ENCODE assay signal across 24 cellular contexts in the genomic region with DNA sequence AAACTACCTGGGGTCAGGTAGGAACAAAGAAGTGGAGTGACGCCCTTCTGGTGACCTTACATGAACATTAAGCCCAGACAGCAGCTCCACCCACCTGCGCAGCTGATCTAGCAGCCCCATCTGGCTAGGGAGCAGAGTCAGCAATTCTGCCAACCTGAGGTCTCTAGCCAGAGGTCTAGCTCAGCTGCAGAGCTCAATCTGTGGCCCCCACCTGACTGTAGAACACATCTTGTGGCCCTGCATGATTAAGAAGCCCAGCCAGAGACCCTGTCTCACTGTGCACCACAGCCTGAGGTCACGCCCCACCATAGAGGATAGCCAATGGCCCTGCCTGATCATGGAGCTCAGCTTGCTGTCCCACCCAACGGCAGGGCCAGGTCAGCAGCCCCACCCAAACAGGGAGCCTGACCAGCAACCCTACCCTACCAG. TPM values are rescaled to one million over a fixed set of nuclear protein-coding genes. Genes with fewer than 3 reads are reported as not detected.
A peak's percentile ranks its signal among the peaks of the same experiment; 100 is the strongest.
DNase-seq lines count a peak whose midpoint lies in the region; ATAC-seq, FAIRE-seq and TF ChIP-seq lines count a peak whose summit lies in the region.
"Had no signal": no experiment of that assay in that cellular context is flagged by ENCODE, and none has a peak within 500 bp of the region (broad histone marks: within the 10 kb centered on the region; RNA-seq: fewer than 3 reads in every experiment).

No MANE protein-coding gene starts in this region.

- no peaks in the 10 kb centered on the region for H3K79me2 ChIP-seq in OCI-LY7 (ENCODE audit: insufficient read depth, low read depth, low read length)

- no peaks in the 10 kb centered on the region for H3K9me2 ChIP-seq in OCI-LY7 (ENCODE audit: insufficient read depth, low read length)

- CTCF ChIA-PET in A549 (lab: Yijun Ruan, JAX) (interaction anchor here (0.6 kb wide), 1 partner anchor 124 kb away, joined by 3 read pairs; no protein-coding TSS in a partner anchor), OCI-LY7 (lab: Charles Lee; ENCODE audit: unreplicated experiment) (no interaction called here)

- no peaks in the 10 kb centered on the region for H3K4me1 Mint-ChIP-seq in nephron progenitor cell

- no peaks in the 10 kb centered on the region for H4K20me1 ChIP-seq in OCI-LY7 (ENCODE audit: insufficient read depth, low read length)

- no peak overlapping the region for H2AFZ ChIP-seq in OCI-LY7 (ENCODE audit: low read length)

- H3K27me3 ChIP-seq in pancreas, result no peaks in the 10 kb centered on the region

- WGBS in A549 (ENCODE audit: missing lambda C conversion rate), result 39% methylated on average over 4 of the region's 4 CpGs
- 81 to 87% methylated on average over 4 of the region's 4 CpGs for WGBS in pancreas, 2 donors

- H3K9me3 ChIP-seq in A549 (peaks cover 4% of the 10 kb centered on the region; the same call in 1 of the 3 replicates), OCI-LY7 (ENCODE audit: low read length) (no peaks in the 10 kb centered on the region), pancreas (no peaks in the 10 kb centered on the region)

- TF ChIP-seq CTCF in A549 (IDR thresholded peaks at IDR 0.05) (no peak), nephron progenitor cell (IDR thresholded peaks at IDR 0.05) (no peak), OCI-LY7 (conservative IDR thresholded peaks at IDR 0.05; ENCODE audit: low read length) (no peak), pancreas (IDR thresholded peaks at IDR 0.05) (no peak)

- TF ChIP-seq RAD21 in A549 (conservative IDR thresholded peaks at IDR 0.05 in 1 of 2, IDR thresholded peaks at IDR 0.05 in 1 of 2), result no peak

- no peak overlapping the region for H3K4me2 ChIP-seq in A549
- no peak overlapping the region for H3K4me2 ChIP-seq in OCI-LY7 (ENCODE audit: low read length)

- no peak for TF ChIP-seq EP300 in A549 (IDR thresholded peaks at IDR 0.05)

- no peaks in the 10 kb centered on the region for H3K27me3 Mint-ChIP-seq in nephron progenitor cell (ENCODE audit: low read depth, poor library complexity)

- TF ChIP-seq POLR2A in A549 (IDR thresholded peaks at IDR 0.05; ENCODE audit: low read length), result no peak

- no peaks in the 10 kb centered on the region for H3K4me1 ChIP-seq in A549
- H3K4me1 ChIP-seq in OCI-LY7 (ENCODE audit: insufficient read depth, low read length, poor library complexity, severe bottlenecking), result no peaks in the 10 kb centered on the region
- H3K4me1 ChIP-seq in pancreas, result no peaks in the 10 kb centered on the region

- H3K9me3 Mint-ChIP-seq in nephron progenitor cell, result peaks cover 21% of the 10 kb centered on the region
- H3K9me3 Mint-ChIP-seq: T-helper 1 cell treated with Interleukin-12 subunit alpha and Interleukin-12 subunit beta and Interleukin-4 antibody, amounts not matched to agents 30 μg/mL and 1 μg/mL, for 36 hours had no signal

- no peak for FAIRE-seq in A549 (lab: Jason Lieb, UNC)
- no peak for FAIRE-seq in pancreas (lab: Jason Lieb, UNC)
- FAIRE-seq: GM18507, H1 had no signal

- H3K4me3 ChIP-seq in A549 (no peak overlapping the region), OCI-LY7 (ENCODE audit: low read depth, low read length, poor library complexity, severe bottlenecking) (no peak overlapping the region), pancreas (no peak overlapping the region)

- no TSS peak for BruUV-seq in OCI-LY7 (replicated peaks; lab: Mats Ljungman, UMichigan)

- intact Hi-C loops in OCI-LY7 (cut with micrococcal nuclease; ENCODE audit: unreplicated experiment) (no loop called here), pancreas (cut with DNase I) (no loop called here)

- H3K27ac Mint-ChIP-seq in nephron progenitor cell, result peak overlapping the region; percentile 54
- H3K27ac Mint-ChIP-seq: CD8-positive, alpha-beta T cell; T-helper 1 cell treated with Interleukin-12 subunit alpha and Interleukin-12 subunit beta and Interleukin-4 antibody, amounts not matched to agents 30 μg/mL and 1 μg/mL, for 36 hours had no signal

- H3K36me3 Mint-ChIP-seq in nephron progenitor cell (ENCODE audit: low read depth), result no peaks in the 10 kb centered on the region
- H3K36me3 Mint-ChIP-seq: CD8-positive, alpha-beta T cell had no signal

- POLR2A ChIA-PET in A549 (lab: Yijun Ruan, JAX) (no interaction called here), OCI-LY7 (lab: Charles Lee) (no interaction called here)

- DNase-seq in DMS53 (lab: John Stamatoyannopoulos, UW) (peak; percentile 5), DMS53 treated with DMSO at 0.1 percent for 48 hours (lab: John Stamatoyannopoulos, UW; ENCODE audit: unreplicated experiment) (no peak), A549 (ENCODE audit: low read depth in 1 of 2, low spot score in 1 of 2) (no peak), NCI-H69 (lab: John Stamatoyannopoulos, UW) (peak; percentile 80), nephron progenitor cell (no peak), NCI-H446 (lab: John Stamatoyannopoulos, UW) (no peak), OCI-LY7 (ENCODE audit: low spot score) (no peak), pancreas (no peak)
- DNase-seq: AML-193; C1 segment of cervical spinal cord; CD8-positive, alpha-beta T cell; DMS153; GDM1; NCI-H1092 treated with DMSO at 0.1 percent for 48 hours; NCI-H1436 treated with DMSO at 0.1 percent for 48 hours; NCI-H1930; NCI-H526; Right ventricle myocardium superior had no signal

- H3K36me3 ChIP-seq in OCI-LY7 (ENCODE audit: insufficient read depth, low read length) (no peaks in the 10 kb centered on the region), pancreas (no peaks in the 10 kb centered on the region)

- no peak for ATAC-seq in A549
- ATAC-seq in pancreas, result no peak
- ATAC-seq: CD8-positive, alpha-beta T cell had no signal

- H3K4me3 Mint-ChIP-seq in nephron progenitor cell, result no peak overlapping the region
- H3K4me3 Mint-ChIP-seq: CD8-positive, alpha-beta T cell; T-helper 1 cell treated with Interleukin-12 subunit alpha and Interleukin-12 subunit beta and Interleukin-4 antibody, amounts not matched to agents 30 μg/mL and 1 μg/mL, for 36 hours had no signal

- H3K27ac ChIP-seq in A549 (no peak overlapping the region), OCI-LY7 (ENCODE audit: low read depth, low read length, poor library complexity, severe bottlenecking) (no peak overlapping the region), pancreas (no peak overlapping the region)
- H3K27ac ChIP-seq: 22Rv1 had no signal

TF ChIP-seq in A549, 52 proteins besides CTCF, POLR2A, EP300 and RAD21:
- TF ChIP-seq JUN (IDR thresholded peaks at IDR 0.05) (no peak), CBX8 (IDR thresholded peaks at IDR 0.05) (no peak), KDM1A (IDR thresholded peaks at IDR 0.05; ENCODE audit: low read depth) (no peak), MAFK (IDR thresholded peaks at IDR 0.05; ENCODE audit: partially characterized antibody) (peak; percentile 58), TP53 (CRISPR knock-in tag; IDR thresholded peaks at IDR 0.05) (no peak), KDM5A (IDR thresholded peaks at IDR 0.05) (no peak), BCL3 (IDR thresholded peaks at IDR 0.05) (no peak)

RNA-seq across cellular contexts. Expression of gene HIGD1C, which starts 50.6 kb away (rescaled TPM):
- polyA plus RNA-seq in A549 (2011; rRNA removed) (not detected in 2 replicates), A549 (2017; fragmentation: RNase III; extraction: RNeasy Plus Mini Kit Qiagen cat#74134 plus additional on column Dnase treatment) (not detected in 3 replicates), pancreas (not detected)
- polyA plus RNA-seq in A549 (2012; cell fraction: cytosol; rRNA removed), result not detected in 2 replicates
- not detected in 2 replicates for polyA plus RNA-seq in A549 (2012; cell fraction: nucleus; rRNA removed)
- polyA minus RNA-seq in A549 (2011; rRNA and poly(A)+ RNA removed), result not detected in 2 replicates
- total RNA-seq in OCI-LY7 (2014; rRNA removed; shearing (Covaris generic)), result not detected in 2 replicates
- total RNA-seq in OCI-LY7 (2022) (not detected in 2 replicates), pancreas (not detected)
- total RNA-seq: CD8-positive, alpha-beta T cell; H1; Right ventricle myocardium superior; SK-MEL-5 had no signal
- polyA plus RNA-seq: AG04450, H1 had no signal

RNA-seq across cellular contexts. Expression of gene TMPRSS12, which starts 59.0 kb away (rescaled TPM):
- polyA plus RNA-seq in A549 (2011; rRNA removed), result not detected in 2 replicates
- not detected in 2 replicates for polyA plus RNA-seq in A549 (2012; cell fraction: cytosol; rRNA removed)
- not detected in 2 replicates for polyA plus RNA-seq in A549 (2012; cell fraction: nucleus; rRNA removed)
- polyA plus RNA-seq in A549 (2017; fragmentation: RNase III; extraction: RNeasy Plus Mini Kit Qiagen cat#74134 plus additional on column Dnase treatment), result not detected in 3 replicates
- polyA minus RNA-seq in A549 (2011; rRNA and poly(A)+ RNA removed), result not detected in 2 replicates
- not detected in 2 replicates for total RNA-seq in OCI-LY7 (2014; rRNA removed; shearing (Covaris generic))
- total RNA-seq in OCI-LY7 (2022), result not detected in 2 replicates
- under 1 TPM in 1 of 6 donors, not detected in 5; 0.12 TPM for total RNA-seq in pancreas
- not detected for polyA plus RNA-seq in pancreas
- total RNA-seq: CD8-positive, alpha-beta T cell; H1; Right ventricle myocardium superior; SK-MEL-5 had no signal
- polyA plus RNA-seq: AG04450, H1 had no signal

Comparison
In these comparisons a context has a peak if more than half of its experiments do, and no peak if none do; other contexts are left out.
1. DNase-seq: peak in DMS53 (single experiment) and NCI-H69 (single experiment); none in DMS53 treated with DMSO at 0.1 percent for 48 hours (single experiment), A549 (0 of 2), nephron progenitor cell (single experiment), NCI-H446 (0 of 2), OCI-LY7 (single experiment) and pancreas (0 of 6).